Comparison of ENCODE assay signal across 14 cellular contexts in the genomic region with DNA sequence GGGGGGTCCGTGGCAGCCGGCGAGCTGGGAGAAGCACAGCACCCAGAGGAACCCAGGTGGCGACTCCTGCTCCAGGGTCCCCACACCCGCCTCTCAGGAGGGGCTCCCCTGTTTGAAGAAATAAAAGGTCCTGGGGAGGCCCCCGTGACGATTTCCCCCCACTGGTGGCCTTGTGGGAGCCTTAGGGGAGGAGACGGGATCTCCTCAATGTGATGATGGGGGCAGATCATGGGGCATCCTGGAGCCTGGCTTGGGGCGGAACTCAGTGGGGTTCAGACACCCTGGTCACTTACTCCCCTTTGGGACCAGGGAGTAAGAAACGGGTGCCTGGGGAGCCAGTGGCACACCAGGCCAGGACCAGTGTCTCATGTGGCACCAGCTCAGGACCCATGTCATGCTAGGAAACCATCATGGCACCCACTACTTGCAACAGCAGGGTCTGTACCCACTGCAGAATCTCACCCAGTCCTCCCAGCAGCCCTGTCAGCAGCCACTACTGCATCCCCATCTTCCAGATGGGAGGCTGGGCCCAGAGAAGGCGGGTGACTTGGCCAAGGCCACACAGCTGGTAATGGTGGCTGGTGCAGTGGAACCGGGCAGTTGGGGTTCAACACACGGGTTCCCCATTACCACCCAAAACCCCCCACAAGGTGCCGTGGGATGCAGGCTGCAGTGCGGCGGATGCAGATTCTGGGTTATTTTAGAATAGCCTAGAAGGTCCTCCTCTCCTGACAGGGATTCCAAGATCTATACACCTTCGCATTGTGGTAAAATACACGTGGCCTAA.
A peak's percentile ranks its signal among the peaks of the same experiment; 100 is the strongest.
DNase-seq lines count a peak whose midpoint lies in the region; ATAC-seq, FAIRE-seq and TF ChIP-seq lines count a peak whose summit lies in the region.
"Had no signal": no experiment of that assay in that cellular context is flagged by ENCODE, and none has a peak within 500 bp of the region (broad histone marks: within the 10 kb centered on the region; RNA-seq: fewer than 3 reads in every experiment).

No MANE protein-coding gene starts in this region.

- no peak overlapping the region for H3K27ac ChIP-seq in HepG2 (ENCODE audit: extremely low read length, insufficient read depth, low read length)
- H3K27ac ChIP-seq: BLaER1 treated with 17β-estradiol and CSF1 and Interleukin-3, amounts not matched to agents 10 nM and 100 nM had no signal

- 99% methylated on average over 16 of the region's 18 CpGs for WGBS in HepG2 (ENCODE audit: low lambda C conversion rate)

- no peak for FAIRE-seq in HepG2 (lab: Jason Lieb, UNC)

- H3K27me3 Mint-ChIP-seq in activated naive CD4-positive, alpha-beta T cell treated with anti-CD3 and anti-CD28 coated beads, Interleukin-2, amount 10 ng/mL, durations not matched to agents 7 days and 5 days: peaks cover 10% of the 10 kb centered on the region
- H3K27me3 Mint-ChIP-seq: CD4-positive, CD25-positive, alpha-beta regulatory T cell had no signal

- POLR2A ChIA-PET in HepG2 (lab: Yijun Ruan, JAX): no interaction called here

- intact Hi-C loops in HepG2 (cut with micrococcal nuclease; ENCODE audit: unreplicated experiment) (no loop called here), posterior vena cava (cut with DNase I) (no loop called here)

- H4K20me1 ChIP-seq in HepG2 (ENCODE audit: insufficient read depth, low read length): peaks cover 13% of the 10 kb centered on the region; the same call in 1 of the 2 replicates
- H4K20me1 ChIP-seq: BLaER1 treated with 17β-estradiol and CSF1 and Interleukin-3, amounts not matched to agents 10 nM and 100 nM had no signal

- no peak overlapping the region for H3K4me3 ChIP-seq in BE2C (ENCODE audit: low read depth, low read length)
- H3K4me3 ChIP-seq in HepG2 (replicated peaks in 1 of 3; ENCODE audit: insufficient read depth in 1 of 3, low read depth in 2 of 3, low read length in 3 of 3): no peak overlapping the region
- H3K4me3 ChIP-seq: BLaER1 treated with 17β-estradiol and CSF1 and Interleukin-3, amounts not matched to agents 10 nM and 100 nM had no signal

- TF ChIP-seq EP300 in HepG2 (IDR thresholded peaks at IDR 0.05; ENCODE audit: low read depth in 2 of 2, low read length in 2 of 2) (no peak), HepG2 (CRISPR knock-in tag; IDR thresholded peaks at IDR 0.05; ENCODE audit: borderline replicate concordance) (no peak)

- no peak overlapping the region for H3K9ac ChIP-seq in HepG2 (ENCODE audit: insufficient read depth, low read depth, low read length)
- H3K9ac ChIP-seq: BLaER1 treated with 17β-estradiol and CSF1 and Interleukin-3, amounts not matched to agents 10 nM and 100 nM had no signal

- in situ Hi-C loops in HepG2 (cut with HindIII; ENCODE audit: extremely low pct_ligation_motif_present, low pct_unique_long_range_greater_than_20kb): no loop called here

- no peak overlapping the region for H3K4me3 Mint-ChIP-seq in activated naive CD4-positive, alpha-beta T cell treated with anti-CD3 and anti-CD28 coated beads, Interleukin-2, amount 10 ng/mL, durations not matched to agents 7 days and 5 days
- H3K4me3 Mint-ChIP-seq: CD4-positive, CD25-positive, alpha-beta regulatory T cell; HFFc6 had no signal

- H3K36me3 Mint-ChIP-seq in activated naive CD4-positive, alpha-beta T cell treated with anti-CD3 and anti-CD28 coated beads, Interleukin-2, amount 10 ng/mL, durations not matched to agents 7 days and 5 days: no peaks in the 10 kb centered on the region
- H3K36me3 Mint-ChIP-seq: CD4-positive, CD25-positive, alpha-beta regulatory T cell had no signal

- H3K9me3 Mint-ChIP-seq in activated naive CD4-positive, alpha-beta T cell treated with anti-CD3 and anti-CD28 coated beads, Interleukin-2, amount 10 ng/mL, durations not matched to agents 7 days and 5 days: peaks cover 8% of the 10 kb centered on the region

- BruUV-seq in HepG2 (replicated peaks; lab: Mats Ljungman, UMichigan): no TSS peak

- ATAC-seq in HepG2 (no peak), GM21723 (IDR thresholded peaks at IDR 0.05; ENCODE audit: unreplicated experiment) (no peak)

- H3K36me3 ChIP-seq in BE2C (no peaks in the 10 kb centered on the region), HepG2 (replicated peaks in 1 of 2; ENCODE audit: control insufficient read depth in 1 of 2, insufficient read depth in 2 of 2, low read length in 2 of 2) (no peaks in the 10 kb centered on the region)
- H3K36me3 ChIP-seq: BLaER1 treated with 17β-estradiol and CSF1 and Interleukin-3, amounts not matched to agents 10 nM and 100 nM had no signal

- TF ChIP-seq RAD21 in HepG2 (CRISPR knock-in tag; IDR thresholded peaks at IDR 0.05): no peak

- no peak overlapping the region for H3K4me2 ChIP-seq in HepG2 (ENCODE audit: low read depth, low read length)
- H3K4me2 ChIP-seq: BLaER1 treated with 17β-estradiol and CSF1 and Interleukin-3, amounts not matched to agents 10 nM and 100 nM had no signal

- H3K4me1 ChIP-seq in BE2C (peaks cover 24% of the 10 kb centered on the region), HepG2 (ENCODE audit: insufficient read depth, low read length) (no peaks in the 10 kb centered on the region)

- TF ChIP-seq CTCF in BE2C (IDR thresholded peaks at IDR 0.05; ENCODE audit: low read depth, low read length) (no peak), HepG2 (CRISPR knock-in tag; IDR thresholded peaks at IDR 0.05) (no peak)

- H3K79me2 ChIP-seq in HepG2 (ENCODE audit: insufficient read depth, low read length): no peaks in the 10 kb centered on the region

- H3K27ac Mint-ChIP-seq in activated naive CD4-positive, alpha-beta T cell treated with anti-CD3 and anti-CD28 coated beads, Interleukin-2, amount 10 ng/mL, durations not matched to agents 7 days and 5 days: no peak overlapping the region
- H3K27ac Mint-ChIP-seq: CD4-positive, CD25-positive, alpha-beta regulatory T cell; HFFc6 had no signal

- no peaks in the 10 kb centered on the region for H3K27me3 ChIP-seq in BE2C
- H3K27me3 ChIP-seq in HepG2 (ENCODE audit: control insufficient read depth in 1 of 2, insufficient read depth in 2 of 2, low read length in 2 of 2): no peaks in the 10 kb centered on the region
- H3K27me3 ChIP-seq: BLaER1 treated with 17β-estradiol and CSF1 and Interleukin-3, amounts not matched to agents 10 nM and 100 nM had no signal

- no peak for TF ChIP-seq POLR2A in HepG2 (IDR thresholded peaks at IDR 0.05; ENCODE audit: insufficient read depth in 1 of 2, low read depth in 2 of 2, low read length in 2 of 2)

- CTCF ChIA-PET in activated naive CD4-positive, alpha-beta T cell treated with anti-CD3 and anti-CD28 coated beads, Interleukin-2, amount 10 ng/mL, durations not matched to agents 7 days and 5 days (lab: Charles Lee): no interaction called here
- CTCF ChIA-PET in HepG2 (lab: Yijun Ruan, JAX; ENCODE audit: low intra/inter-chr PET ratio, low total read pairs): no interaction called here

- H2AFZ ChIP-seq in HepG2 (ENCODE audit: low read length): no peak overlapping the region

- H3K4me1 Mint-ChIP-seq in activated naive CD4-positive, alpha-beta T cell treated with anti-CD3 and anti-CD28 coated beads, Interleukin-2, amount 10 ng/mL, durations not matched to agents 7 days and 5 days: no peaks in the 10 kb centered on the region
- H3K4me1 Mint-ChIP-seq: CD4-positive, CD25-positive, alpha-beta regulatory T cell had no signal

- peak; percentile 2 for DNase-seq in activated naive CD4-positive, alpha-beta T cell treated with anti-CD3 and anti-CD28 coated beads, Interleukin-2, amount 10 ng/mL, durations not matched to agents 7 days and 5 days
- DNase-seq in activated naive CD4-positive, alpha-beta T cell treated with Interleukin-2 at 50 U/mL for 16 hours: no peak
- DNase-seq in BE2C: peak; percentile 1
- DNase-seq in HepG2 (ENCODE audit: low spot score): no peak
- peak; percentile 68 for DNase-seq in posterior vena cava (ENCODE audit: low spot score)
- no peak for DNase-seq in activated CD4-positive, CD25-positive, alpha-beta regulatory T cell (lab: John Stamatoyannopoulos, UW)
- DNase-seq in RPMI8226: no peak
- DNase-seq: 8988T; AML-193; CD4-positive, CD25-positive, alpha-beta regulatory T cell; HCEC 1CT; HFFc6 had no signal

- no peaks in the 10 kb centered on the region for H3K9me3 ChIP-seq in BE2C
- H3K9me3 ChIP-seq in HepG2 (ENCODE audit: low read length): no peaks in the 10 kb centered on the region

TF ChIP-seq in HepG2, 621 proteins besides CTCF, POLR2A, EP300 and RAD21:
- TF ChIP-seq MTA1 (CRISPR knock-in tag; IDR thresholded peaks at IDR 0.05; ENCODE audit: borderline replicate concordance) (no peak), MBNL3 (CRISPR knock-in tag; conservative IDR thresholded peaks at IDR 0.05) (no peak), ZNF816 (CRISPR knock-in tag; IDR thresholded peaks at IDR 0.05; ENCODE audit: borderline replicate concordance) (no peak), ZNF768 (CRISPR knock-in tag; IDR thresholded peaks at IDR 0.05) (peak; percentile 90)
TF ChIP-seq in HepG2: peak in this region for 1.

Comparison
In these comparisons a context has a peak if more than half of its experiments do, and no peak if none do; other contexts are left out.
1. DNase-seq: peak in activated naive CD4-positive, alpha-beta T cell treated with anti-CD3 and anti-CD28 coated beads, Interleukin-2, amount 10 ng/mL, durations not matched to agents 7 days and 5 days (single experiment), BE2C (single experiment) and posterior vena cava (single experiment); none in activated naive CD4-positive, alpha-beta T cell treated with Interleukin-2 at 50 U/mL for 16 hours (single experiment), HepG2 (single experiment), activated CD4-positive, CD25-positive, alpha-beta regulatory T cell (0 of 4) and RPMI8226 (single experiment).